13 cellular contexts compared by ENCODE assay signal in the genomic region with DNA sequence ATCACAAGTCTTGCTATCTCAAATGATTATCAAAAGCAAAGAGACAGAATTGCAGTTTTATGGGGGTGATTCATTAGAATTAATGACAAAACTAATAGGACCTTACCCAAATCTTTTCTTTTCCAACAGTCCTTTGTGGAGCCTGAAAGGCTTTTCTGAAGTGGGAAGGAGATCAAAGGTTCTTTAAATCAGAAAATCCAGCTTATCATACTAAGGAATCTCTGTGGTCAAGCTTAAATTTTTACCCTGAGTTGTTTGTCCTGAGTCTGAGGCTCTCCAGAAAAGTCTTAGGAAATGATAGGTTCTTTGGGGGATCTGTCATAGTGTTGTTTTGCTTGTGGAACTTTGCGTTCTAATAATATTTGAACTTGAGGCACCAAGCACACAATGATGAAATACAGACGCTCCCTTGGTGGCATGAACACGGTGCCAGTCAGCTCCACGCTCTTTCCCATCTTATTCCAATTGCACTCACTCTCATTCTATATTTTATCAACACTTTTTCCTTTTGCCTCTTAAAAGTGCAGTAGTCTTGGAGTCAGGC. TPM values are rescaled to one million over a fixed set of nuclear protein-coding genes. Genes with fewer than 3 reads are reported as not detected.
"Had no signal": no experiment of that assay in that cellular context is flagged by ENCODE, and none has a peak within 500 bp of the region (broad histone marks: within the 10 kb centered on the region; RNA-seq: fewer than 3 reads in every experiment).

No MANE protein-coding gene starts in this region.

- H3K36me3 ChIP-seq: cardiac muscle cell, colonic mucosa, stomach, uterus had no signal

- H3K4me1 ChIP-seq: colonic mucosa, stomach, uterus had no signal

- H3K4me1 Mint-ChIP-seq: activated B cell treated with CpG ODN at 0.5 μM for 24 hours; activated CD4-positive, alpha-beta T cell treated with anti-CD3 and anti-CD28 coated beads, Interleukin-2, amount 10 ng/mL, durations not matched to agents 24 days and 14 days had no signal

- H3K9me3 Mint-ChIP-seq: activated B cell treated with CpG ODN at 0.5 μM for 24 hours; activated CD4-positive, alpha-beta T cell treated with anti-CD3 and anti-CD28 coated beads, Interleukin-2, amount 10 ng/mL, durations not matched to agents 24 days and 14 days; nephron; T-helper 1 cell treated with Interleukin-12 subunit alpha and Interleukin-12 subunit beta and Interleukin-4 antibody, amounts not matched to agents 30 μg/mL and 1 μg/mL, for 36 hours had no signal

- H3K27ac ChIP-seq: cardiac muscle cell, colonic mucosa, stomach, uterus had no signal

- H3K4me3 ChIP-seq: cardiac muscle cell, colonic mucosa, stomach, uterus had no signal

- H3K27me3 ChIP-seq: cardiac muscle cell, colonic mucosa, stomach, uterus had no signal

- H3K27ac Mint-ChIP-seq: activated B cell treated with CpG ODN at 0.5 μM for 24 hours; activated CD4-positive, alpha-beta T cell treated with anti-CD3 and anti-CD28 coated beads, Interleukin-2, amount 10 ng/mL, durations not matched to agents 24 days and 14 days; T-helper 1 cell treated with Interleukin-12 subunit alpha and Interleukin-12 subunit beta and Interleukin-4 antibody, amounts not matched to agents 30 μg/mL and 1 μg/mL, for 36 hours had no signal

- H3K4me3 Mint-ChIP-seq: activated B cell treated with CpG ODN at 0.5 μM for 24 hours; activated CD4-positive, alpha-beta T cell treated with anti-CD3 and anti-CD28 coated beads, Interleukin-2, amount 10 ng/mL, durations not matched to agents 24 days and 14 days; nephron; T-helper 1 cell treated with Interleukin-12 subunit alpha and Interleukin-12 subunit beta and Interleukin-4 antibody, amounts not matched to agents 30 μg/mL and 1 μg/mL, for 36 hours had no signal

- H3K27me3 Mint-ChIP-seq: activated B cell treated with CpG ODN at 0.5 μM for 24 hours; activated CD4-positive, alpha-beta T cell treated with anti-CD3 and anti-CD28 coated beads, Interleukin-2, amount 10 ng/mL, durations not matched to agents 24 days and 14 days had no signal

- DNase-seq: activated B cell treated with CpG ODN at 0.5 μM for 24 hours; activated CD4-positive, alpha-beta T cell treated with anti-CD3 and anti-CD28 coated beads, Interleukin-2, amount 10 ng/mL, durations not matched to agents 24 days and 14 days; activated naive CD4-positive, alpha-beta T cell treated with anti-CD3 and anti-CD28 coated beads, Interleukin-2, amount 50 U/mL, for 16 hours; amniotic stem cell; colonic mucosa; effector CD4-positive, alpha-beta T cell; left cardiac atrium; stomach; uterus had no signal

RNA-seq across cellular contexts. Expression of a gene that starts 38.0 kb away (rescaled TPM):
- total RNA-seq: activated B cell treated with CpG ODN at 0.5 μM for 24 hours; activated CD4-positive, alpha-beta T cell treated with anti-CD3 and anti-CD28 coated beads, Interleukin-2, amount 10 ng/mL, durations not matched to agents 24 days and 14 days; lung microvascular endothelial cell had no signal
